8 cellular contexts compared by ENCODE assay signal in the genomic region with DNA sequence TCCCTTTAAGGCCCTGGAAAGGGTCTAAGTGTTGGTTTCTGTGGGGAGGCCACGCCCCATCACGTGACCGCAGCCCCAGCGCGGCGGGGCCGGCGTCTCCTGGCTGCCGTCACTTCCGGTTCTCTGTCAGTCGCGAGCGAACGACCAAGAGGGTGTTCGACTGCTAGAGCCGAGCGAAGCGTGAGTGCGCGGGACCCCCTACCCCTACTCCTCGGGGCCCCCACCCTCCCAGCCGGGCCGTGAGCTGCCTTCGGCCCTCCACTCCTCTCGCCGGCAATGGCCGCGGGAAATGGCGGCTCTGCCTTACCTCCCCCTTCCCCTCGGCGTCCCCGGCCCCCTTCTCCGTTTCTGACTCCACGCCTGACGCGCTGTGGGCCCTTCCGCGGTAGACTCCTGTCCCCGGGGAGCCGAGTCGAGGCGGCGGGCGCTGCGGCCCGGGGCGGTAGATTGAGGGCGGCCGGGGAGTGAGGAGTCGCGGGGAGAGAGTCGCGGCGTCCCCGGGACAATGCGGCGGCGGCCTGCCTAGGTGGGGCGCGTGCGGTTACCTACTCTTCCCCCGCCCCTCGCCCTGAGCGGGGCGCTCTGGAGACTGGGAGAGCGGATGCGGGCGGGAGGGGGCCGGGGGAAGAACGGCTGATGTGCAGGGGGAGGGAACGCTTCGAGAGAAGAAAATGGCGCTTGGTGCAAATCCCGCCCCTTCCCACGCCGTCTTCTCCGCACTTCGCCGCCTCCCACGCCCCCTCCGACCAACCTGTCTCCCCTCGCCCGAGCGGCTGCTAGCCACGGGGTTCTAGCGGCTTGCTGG. TPM values are rescaled to one million over a fixed set of nuclear protein-coding genes. Genes with fewer than 3 reads are reported as not detected.
DNase-seq lines count a peak whose midpoint lies in the region; ATAC-seq and TF ChIP-seq lines count a peak whose summit lies in the region.

Gene SUB1, plus strand, starts transcription at position 112 of the 805 bp plus-strand sequence. CDS start 2,956 bp downstream, outside the sequence.

- TF ChIP-seq CTCF in NB4 (IDR thresholded peaks at IDR 0.05; ENCODE audit: low read depth, low read length) = no peak

- peaks cover 21% of the 10 kb centered on the region for H3K36me3 ChIP-seq in SK-N-MC (ENCODE audit: insufficient read depth, low read length)

- ATAC-seq in HG02571 (IDR thresholded peaks at IDR 0.05; ENCODE audit: unreplicated experiment) = peak; percentile 49

- peak within 1 kb of the TSS; percentile 90 for H3K4me3 Mint-ChIP-seq in activated naive CD4-positive, alpha-beta T cell treated with anti-CD3 and anti-CD28 coated beads, Interleukin-2, amount 10 ng/mL, durations not matched to agents 7 days and 5 days

- H3K9me3 Mint-ChIP-seq in activated naive CD4-positive, alpha-beta T cell treated with anti-CD3 and anti-CD28 coated beads, Interleukin-2, amount 10 ng/mL, durations not matched to agents 7 days and 5 days = no peaks in the 10 kb centered on the region

- TF ChIP-seq POLR2A in NB4 (IDR thresholded peaks at IDR 0.05; ENCODE audit: extremely low read depth, insufficient read length) = peak; percentile 98

- H3K9me3 ChIP-seq in SK-N-MC (ENCODE audit: low read depth, low read length) = no peaks in the 10 kb centered on the region

- H3K27ac Mint-ChIP-seq in activated naive CD4-positive, alpha-beta T cell treated with anti-CD3 and anti-CD28 coated beads, Interleukin-2, amount 10 ng/mL, durations not matched to agents 7 days and 5 days = peak within 1 kb of the TSS; percentile 95

- H3K4me3 ChIP-seq in NB4 (ENCODE audit: low read depth, low read length) (peak within 1 kb of the TSS; percentile 70), SK-N-MC (peak within 1 kb of the TSS; percentile 85)

- H3K36me3 Mint-ChIP-seq in activated naive CD4-positive, alpha-beta T cell treated with anti-CD3 and anti-CD28 coated beads, Interleukin-2, amount 10 ng/mL, durations not matched to agents 7 days and 5 days = peaks cover 22% of the 10 kb centered on the region

- H3K27me3 Mint-ChIP-seq in activated naive CD4-positive, alpha-beta T cell treated with anti-CD3 and anti-CD28 coated beads, Interleukin-2, amount 10 ng/mL, durations not matched to agents 7 days and 5 days = peaks cover 5% of the 10 kb centered on the region

- H3K4me1 Mint-ChIP-seq in activated naive CD4-positive, alpha-beta T cell treated with anti-CD3 and anti-CD28 coated beads, Interleukin-2, amount 10 ng/mL, durations not matched to agents 7 days and 5 days = peaks cover 69% of the 10 kb centered on the region

- DNase-seq in GM04504 (ENCODE audit: low read depth) (peak; percentile 84), NB4 (ENCODE audit: low read depth) (peak; percentile 97), SK-N-MC (ENCODE audit: low read depth, low spot score) (peak; percentile 20), globus pallidus (ENCODE audit: low spot score) (peak; percentile 94), occipital lobe (lab: John Stamatoyannopoulos, UW) (peak; percentile 90)
- DNase-seq in activated naive CD4-positive, alpha-beta T cell treated with anti-CD3 and anti-CD28 coated beads, Interleukin-2, amount 10 ng/mL, durations not matched to agents 7 days and 5 days = peak; percentile 95

- H3K27ac ChIP-seq in SK-N-MC (peak within 1 kb of the TSS; percentile 90), temporal lobe (ENCODE audit: low read depth, low read length) (peak within 1 kb of the TSS; percentile 88)

- H3K9ac ChIP-seq in SK-N-MC (ENCODE audit: insufficient read length) = peak within 1 kb of the TSS; percentile 96

- CTCF ChIA-PET in activated naive CD4-positive, alpha-beta T cell treated with anti-CD3 and anti-CD28 coated beads, Interleukin-2, amount 10 ng/mL, durations not matched to agents 7 days and 5 days (lab: Charles Lee) = interaction anchor here (0.9 to 6.3 kb wide), 4 partner anchors 43 to 98 kb away, joined by 3 to 265 read pairs (median 3); no protein-coding TSS in a partner anchor

RNA-seq across cellular contexts. Expression of gene SUB1, which starts in this region (rescaled TPM):
- total RNA-seq in occipital lobe = 346 TPM
- 212 TPM for total RNA-seq in temporal lobe

Comparison
In these comparisons a context has a peak if more than half of its experiments do, and no peak if none do; other contexts are left out.
1. Peak in every context shown above with its lines: DNase-seq, ATAC-seq, H3K4me3 ChIP-seq and H3K27ac ChIP-seq.
2. DNase-seq: peak in every context shown above with its lines; median percentile 97 in NB4; 95 in activated naive CD4-positive, alpha-beta T cell treated with anti-CD3 and anti-CD28 coated beads, Interleukin-2, amount 10 ng/mL, durations not matched to agents 7 days and 5 days; 94 in globus pallidus; 90 in occipital lobe; 84 in GM04504; 20 in SK-N-MC.